8 cellular contexts compared by ENCODE assay signal in the genomic region with DNA sequence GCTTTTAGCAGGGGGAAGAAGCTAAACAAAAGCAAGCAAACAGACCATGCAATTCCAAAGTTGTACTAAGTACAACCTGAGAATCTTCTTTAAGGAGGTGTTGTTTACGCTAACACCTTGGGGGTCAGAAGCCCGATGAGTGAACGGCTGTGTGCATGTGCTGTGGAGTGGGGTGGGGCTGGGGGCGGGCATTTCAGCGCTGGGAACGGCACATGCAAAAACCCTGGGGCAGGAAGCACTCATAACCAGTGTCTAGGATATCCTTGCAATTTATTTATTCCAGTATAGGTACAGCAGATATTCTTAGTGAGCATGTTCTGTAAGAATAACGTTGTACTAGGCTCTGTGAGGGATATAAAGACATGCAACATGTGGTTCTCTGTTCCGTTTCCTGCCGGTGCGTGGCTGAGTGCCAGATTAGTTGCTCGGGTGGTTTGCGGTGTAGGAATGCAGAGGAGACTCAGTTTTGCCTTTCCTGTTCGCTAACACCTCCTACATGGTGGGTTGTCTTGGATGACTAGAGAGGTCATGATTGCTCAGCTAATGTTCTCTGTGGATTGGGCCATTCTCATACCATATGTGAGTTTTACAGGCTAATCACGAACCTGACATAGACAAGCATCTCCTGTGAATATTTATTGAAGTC. TPM values are rescaled to one million over a fixed set of nuclear protein-coding genes. Genes with fewer than 3 reads are reported as not detected.
DNase-seq lines count a peak whose midpoint lies in the region; ATAC-seq and TF ChIP-seq lines count a peak whose summit lies in the region.

No MANE protein-coding gene starts in this region.

- TF ChIP-seq POLR2A in lower leg skin (IDR thresholded peaks at IDR 0.05) = no peak

- CTCF ChIA-PET in T-cell (lab: Charles Lee) = interaction anchor here in 1 of 2 donors (0.6 to 2.4 kb wide), 2 partner anchors 57 to 69 kb away, joined by 3 to 14 read pairs; no protein-coding TSS in a partner anchor

- intact Hi-C loops in lower leg skin (cut with DNase I; ENCODE audit: low total_unique reads) = no loop called here

- 22 to 33% methylated on average over 14 of the region's 14 CpGs for WGBS in lower leg skin, 2 donors

- peaks cover 65 to 76% (median 66%) of the 10 kb centered on the region in 3 donors for H3K4me1 Mint-ChIP-seq in T-cell
- peaks cover 60% of the 10 kb centered on the region for H3K4me1 Mint-ChIP-seq in activated naive CD8-positive, alpha-beta T cell treated with anti-CD3 and anti-CD28 coated beads, Interleukin-2, amount 10 ng/mL, durations not matched to agents 7 days and 5 days
- peaks cover 76% of the 10 kb centered on the region for H3K4me1 Mint-ChIP-seq in stimulated activated effector memory CD8-positive, alpha-beta T cell treated with anti-CD3 and anti-CD28 coated beads, Interleukin-12 subunit alpha, Interleukin-12 subunit beta, amount 100 ng/mL, for 72 hours

- POLR2A ChIA-PET in T-cell (lab: Charles Lee) = interaction anchor here (0.7 to 1.0 kb wide), 4 partner anchors 14 to 67 kb away, joined by 3 to 6 read pairs (median 3); no protein-coding TSS in a partner anchor
- POLR2A ChIA-PET in activated naive CD8-positive, alpha-beta T cell treated with anti-CD3 and anti-CD28 coated beads, Interleukin-2, amount 10 ng/mL, durations not matched to agents 7 days and 5 days (lab: Charles Lee) = interaction anchor here (0.6 to 2.8 kb wide), 5 partner anchors 11 to 67 kb away, joined by 3 to 7 read pairs (median 4); no protein-coding TSS in a partner anchor

- no peaks in the 10 kb centered on the region for H3K27me3 Mint-ChIP-seq in T-cell
- H3K27me3 Mint-ChIP-seq in activated naive CD8-positive, alpha-beta T cell treated with anti-CD3 and anti-CD28 coated beads, Interleukin-2, amount 10 ng/mL, durations not matched to agents 7 days and 5 days = no peaks in the 10 kb centered on the region

- no peak for TF ChIP-seq CTCF in lower leg skin (IDR thresholded peaks at IDR 0.05)

- H3K27ac Mint-ChIP-seq in T-cell = peak overlapping the region; percentile 70 to 80
- peak overlapping the region; percentile 74 for H3K27ac Mint-ChIP-seq in activated naive CD8-positive, alpha-beta T cell treated with anti-CD3 and anti-CD28 coated beads, Interleukin-2, amount 10 ng/mL, durations not matched to agents 7 days and 5 days
- peak overlapping the region; percentile 97 for H3K27ac Mint-ChIP-seq in stimulated activated effector memory CD8-positive, alpha-beta T cell treated with anti-CD3 and anti-CD28 coated beads, Interleukin-12 subunit alpha, Interleukin-12 subunit beta, amount 100 ng/mL, for 72 hours

- H3K9me3 Mint-ChIP-seq in T-cell = no peaks in the 10 kb centered on the region
- H3K9me3 Mint-ChIP-seq in activated naive CD8-positive, alpha-beta T cell treated with anti-CD3 and anti-CD28 coated beads, Interleukin-2, amount 10 ng/mL, durations not matched to agents 7 days and 5 days = peaks cover 7% of the 10 kb centered on the region
- peaks cover 3% of the 10 kb centered on the region for H3K9me3 Mint-ChIP-seq in stimulated activated effector memory CD8-positive, alpha-beta T cell treated with anti-CD3 and anti-CD28 coated beads, Interleukin-12 subunit alpha, Interleukin-12 subunit beta, amount 100 ng/mL, for 72 hours

- H3K4me3 Mint-ChIP-seq in T-cell = peak overlapping the region; percentile 71 to 76 (median 73)
- H3K4me3 Mint-ChIP-seq in activated naive CD8-positive, alpha-beta T cell treated with anti-CD3 and anti-CD28 coated beads, Interleukin-2, amount 10 ng/mL, durations not matched to agents 7 days and 5 days = peak overlapping the region; percentile 73
- peak overlapping the region; percentile 83 for H3K4me3 Mint-ChIP-seq in stimulated activated effector memory CD8-positive, alpha-beta T cell treated with anti-CD3 and anti-CD28 coated beads, Interleukin-12 subunit alpha, Interleukin-12 subunit beta, amount 100 ng/mL, for 72 hours

- ATAC-seq in GM18907 (IDR thresholded peaks at IDR 0.05; ENCODE audit: unreplicated experiment) = peak; percentile 93
- ATAC-seq in HG03139 (IDR thresholded peaks at IDR 0.05; ENCODE audit: unreplicated experiment) = peak; percentile 84
- peak; percentile 82 to 91 (median 89) for ATAC-seq in T-cell (replicated peaks in 1 of 4)
- peak; percentile 83 for ATAC-seq in activated naive CD8-positive, alpha-beta T cell treated with anti-CD3 and anti-CD28 coated beads, Interleukin-2, amount 10 ng/mL, durations not matched to agents 7 days and 5 days (ENCODE audit: low read depth)
- ATAC-seq in stimulated activated effector memory CD8-positive, alpha-beta T cell treated with anti-CD3 and anti-CD28 coated beads, Interleukin-12 subunit alpha, Interleukin-12 subunit beta, amount 100 ng/mL, for 72 hours = peak; percentile 93

- H3K36me3 Mint-ChIP-seq in T-cell = peaks cover 20% of the 10 kb centered on the region
- H3K36me3 Mint-ChIP-seq in activated naive CD8-positive, alpha-beta T cell treated with anti-CD3 and anti-CD28 coated beads, Interleukin-2, amount 10 ng/mL, durations not matched to agents 7 days and 5 days = peaks cover 43% of the 10 kb centered on the region
- H3K36me3 Mint-ChIP-seq in stimulated activated effector memory CD8-positive, alpha-beta T cell treated with anti-CD3 and anti-CD28 coated beads, Interleukin-12 subunit alpha, Interleukin-12 subunit beta, amount 100 ng/mL, for 72 hours = peaks cover 91% of the 10 kb centered on the region

- DNase-seq in T-cell = peak; percentile 71 to 87 (median 82)
- peak; percentile 81 for DNase-seq in activated naive CD8-positive, alpha-beta T cell treated with anti-CD3 and anti-CD28 coated beads, Interleukin-2, amount 10 ng/mL, durations not matched to agents 7 days and 5 days
- peak; percentile 32 to 89 for DNase-seq in lower leg skin (ENCODE audit: low spot score in 2 of 2)
- peak; percentile 80 to 96 for DNase-seq in stimulated activated effector memory CD8-positive, alpha-beta T cell treated with anti-CD3 and anti-CD28 coated beads, Interleukin-12 subunit alpha, Interleukin-12 subunit beta, amount 100 ng/mL, for 72 hours (ENCODE audit: low spot score in 2 of 2)
- no peak for DNase-seq in DMS53 treated with DMSO at 0.1 percent for 48 hours (lab: John Stamatoyannopoulos, UW; ENCODE audit: unreplicated experiment)
- no peak for DNase-seq in mesenteric fat pad (ENCODE audit: low spot score)

- no peak overlapping the region for H3K4me3 ChIP-seq in lower leg skin (ENCODE audit: low read depth, poor library complexity, severe bottlenecking)

RNA-seq across cellular contexts. Expression of gene FASLG, which starts 3.7 kb away (rescaled TPM):
- total RNA-seq in T-cell (1 to 10 TPM in 4 of 5 donors, under 1 TPM in 1; 0.70 to 5.2 (median 3.4) TPM), lower leg skin (not detected), mesenteric fat pad (not detected)
- 1 to 10 TPM; 4.5 to 4.6 TPM for total RNA-seq in activated naive CD8-positive, alpha-beta T cell treated with anti-CD3 and anti-CD28 coated beads, Interleukin-2, amount 10 ng/mL, durations not matched to agents 7 days and 5 days

Comparison
In these comparisons a context has a peak if more than half of its experiments do, and no peak if none do; other contexts are left out.
1. DNase-seq: peak in T-cell (34 of 34), activated naive CD8-positive, alpha-beta T cell treated with anti-CD3 and anti-CD28 coated beads, Interleukin-2, amount 10 ng/mL, durations not matched to agents 7 days and 5 days (single experiment), lower leg skin (2 of 2) and stimulated activated effector memory CD8-positive, alpha-beta T cell treated with anti-CD3 and anti-CD28 coated beads, Interleukin-12 subunit alpha, Interleukin-12 subunit beta, amount 100 ng/mL, for 72 hours (2 of 2); none in DMS53 treated with DMSO at 0.1 percent for 48 hours (single experiment) and mesenteric fat pad (single experiment).
2. Peak in every context shown above with its lines, with median percentiles within 50 percentile points of each other: ATAC-seq, H3K27ac Mint-ChIP-seq and H3K4me3 Mint-ChIP-seq.